In the genomic region with DNA sequence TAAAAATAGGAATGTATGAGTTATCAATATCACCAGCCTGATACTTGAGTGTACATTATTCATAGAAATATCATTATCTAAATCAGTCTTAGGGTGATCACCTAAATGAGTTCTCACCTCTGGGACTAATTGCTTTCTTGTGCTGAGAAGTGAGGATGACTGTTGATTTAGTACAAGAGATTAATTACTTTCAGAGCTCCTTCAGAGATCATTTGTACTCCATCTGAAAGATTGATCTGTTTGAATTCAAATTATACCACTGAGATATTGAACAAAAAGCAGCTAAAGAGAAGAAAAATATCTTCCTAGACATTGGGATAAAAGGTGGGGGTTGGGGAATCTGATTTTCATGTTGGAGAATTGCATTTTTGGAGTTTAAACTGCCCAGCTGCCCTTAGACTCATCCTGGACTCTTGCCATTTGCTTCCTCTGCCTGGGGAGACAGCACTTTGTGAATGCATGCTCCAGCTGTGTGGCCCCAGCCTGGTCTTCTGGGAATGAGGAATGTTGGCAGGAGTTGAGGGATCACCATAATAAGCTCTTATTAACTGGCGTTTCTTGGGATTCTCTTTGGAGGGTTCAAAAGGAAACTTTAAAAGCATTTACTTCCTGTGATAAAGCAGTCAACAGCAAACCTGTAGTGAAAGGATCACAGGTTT, we compare ENCODE assay signal across 1 cellular context.
TF ChIP-seq lines count a peak whose summit lies in the region.

No MANE protein-coding gene starts in this region.

TF ChIP-seq in K562, 482 proteins besides CTCF, POLR2A, EP300 and RAD21 (continued from another document):
- TF ChIP-seq, protein P1, sequence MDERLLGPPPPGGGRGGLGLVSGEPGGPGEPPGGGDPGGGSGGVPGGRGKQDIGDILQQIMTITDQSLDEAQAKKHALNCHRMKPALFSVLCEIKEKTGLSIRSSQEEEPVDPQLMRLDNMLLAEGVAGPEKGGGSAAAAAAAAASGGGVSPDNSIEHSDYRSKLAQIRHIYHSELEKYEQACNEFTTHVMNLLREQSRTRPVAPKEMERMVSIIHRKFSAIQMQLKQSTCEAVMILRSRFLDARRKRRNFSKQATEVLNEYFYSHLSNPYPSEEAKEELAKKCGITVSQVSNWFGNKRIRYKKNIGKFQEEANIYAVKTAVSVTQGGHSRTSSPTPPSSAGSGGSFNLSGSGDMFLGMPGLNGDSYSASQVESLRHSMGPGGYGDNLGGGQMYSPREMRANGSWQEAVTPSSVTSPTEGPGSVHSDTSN (CRISPR knock-in tag; IDR thresholded peaks at IDR 0.05; ENCODE audit: low read depth): no peak
- TF ChIP-seq, protein P1 (tag; conservative IDR thresholded peaks at IDR 0.05; ENCODE audit: low read depth): peak; percentile 71
- TF ChIP-seq DPF2 (IDR thresholded peaks at IDR 0.05): peak; percentile 19; the same call in 1 of the 2 replicates
- TF ChIP-seq SRSF1 (IDR thresholded peaks at IDR 0.05; ENCODE audit: low read depth, low read length): no peak
- no peak for TF ChIP-seq SAFB2 (IDR thresholded peaks at IDR 0.05; ENCODE audit: borderline replicate concordance, low read depth, low read length, severe bottlenecking)
- TF ChIP-seq, protein P2, sequence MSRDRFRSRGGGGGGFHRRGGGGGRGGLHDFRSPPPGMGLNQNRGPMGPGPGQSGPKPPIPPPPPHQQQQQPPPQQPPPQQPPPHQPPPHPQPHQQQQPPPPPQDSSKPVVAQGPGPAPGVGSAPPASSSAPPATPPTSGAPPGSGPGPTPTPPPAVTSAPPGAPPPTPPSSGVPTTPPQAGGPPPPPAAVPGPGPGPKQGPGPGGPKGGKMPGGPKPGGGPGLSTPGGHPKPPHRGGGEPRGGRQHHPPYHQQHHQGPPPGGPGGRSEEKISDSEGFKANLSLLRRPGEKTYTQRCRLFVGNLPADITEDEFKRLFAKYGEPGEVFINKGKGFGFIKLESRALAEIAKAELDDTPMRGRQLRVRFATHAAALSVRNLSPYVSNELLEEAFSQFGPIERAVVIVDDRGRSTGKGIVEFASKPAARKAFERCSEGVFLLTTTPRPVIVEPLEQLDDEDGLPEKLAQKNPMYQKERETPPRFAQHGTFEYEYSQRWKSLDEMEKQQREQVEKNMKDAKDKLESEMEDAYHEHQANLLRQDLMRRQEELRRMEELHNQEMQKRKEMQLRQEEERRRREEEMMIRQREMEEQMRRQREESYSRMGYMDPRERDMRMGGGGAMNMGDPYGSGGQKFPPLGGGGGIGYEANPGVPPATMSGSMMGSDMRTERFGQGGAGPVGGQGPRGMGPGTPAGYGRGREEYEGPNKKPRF (IDR thresholded peaks at IDR 0.05; ENCODE audit: low read depth, low read length): no peak
- TF ChIP-seq, protein P3, sequence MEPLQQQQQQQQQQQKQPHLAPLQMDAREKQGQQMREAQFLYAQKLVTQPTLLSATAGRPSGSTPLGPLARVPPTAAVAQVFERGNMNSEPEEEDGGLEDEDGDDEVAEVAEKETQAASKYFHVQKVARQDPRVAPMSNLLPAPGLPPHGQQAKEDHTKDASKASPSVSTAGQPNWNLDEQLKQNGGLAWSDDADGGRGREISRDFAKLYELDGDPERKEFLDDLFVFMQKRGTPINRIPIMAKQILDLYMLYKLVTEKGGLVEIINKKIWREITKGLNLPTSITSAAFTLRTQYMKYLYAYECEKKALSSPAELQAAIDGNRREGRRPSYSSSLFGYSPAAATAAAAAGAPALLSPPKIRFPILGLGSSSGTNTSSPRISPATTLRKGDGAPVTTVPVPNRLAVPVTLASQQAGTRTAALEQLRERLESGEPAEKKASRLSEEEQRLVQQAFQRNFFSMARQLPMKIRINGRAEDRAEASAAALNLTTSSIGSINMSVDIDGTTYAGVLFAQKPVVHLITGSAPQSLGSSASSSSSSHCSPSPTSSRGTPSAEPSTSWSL (CRISPR knock-in tag; IDR thresholded peaks at IDR 0.05; ENCODE audit: borderline replicate concordance): no peak
- no peak for TF ChIP-seq ZNF3 (CRISPR knock-in tag; IDR thresholded peaks at IDR 0.05)
